In genomic region chr16:57609541-57610401, GRCh38 we compare ENCODE assay signal across 8 cellular contexts. TPM values are rescaled to one million over a fixed set of nuclear protein-coding genes. Genes with fewer than 3 reads are reported as not detected.
DNase-seq lines count a peak whose midpoint lies in the region; ATAC-seq and TF ChIP-seq lines count a peak whose summit lies in the region.

No MANE protein-coding gene starts in this region.

- H3K27me3 ChIP-seq in brain microvascular endothelial cell (replicated peaks): no peaks in the 10 kb centered on the region
- no peaks in the 10 kb centered on the region for H3K27me3 ChIP-seq in MG63

- no peaks in the 10 kb centered on the region for H3K36me3 ChIP-seq in brain microvascular endothelial cell (replicated peaks)
- H3K36me3 ChIP-seq in MG63: no peaks in the 10 kb centered on the region

- no peak overlapping the region for H3K27ac ChIP-seq in brain microvascular endothelial cell

- no peaks in the 10 kb centered on the region for H3K27me3 Mint-ChIP-seq in central memory CD8-positive, alpha-beta T cell
- H3K27me3 Mint-ChIP-seq in natural killer cell (ENCODE audit: low read depth in 2 of 2): no peaks in the 10 kb centered on the region

- H3K9me3 Mint-ChIP-seq in central memory CD8-positive, alpha-beta T cell: no peaks in the 10 kb centered on the region
- H3K9me3 Mint-ChIP-seq in natural killer cell: no peaks in the 10 kb centered on the region

- in situ Hi-C loops in brain microvascular endothelial cell (cut with HindIII; ENCODE audit: low pct_ligation_motif_present, low sequenced_read_pairs): no loop called here

- peak overlapping the region; percentile 92 for H3K27ac Mint-ChIP-seq in central memory CD8-positive, alpha-beta T cell (ENCODE audit: low read depth)
- H3K27ac Mint-ChIP-seq in natural killer cell: peak overlapping the region; percentile 80 to 94

- no peaks in the 10 kb centered on the region for H3K9me3 ChIP-seq in MG63

- peaks cover 2% of the 10 kb centered on the region for H3K36me3 Mint-ChIP-seq in central memory CD8-positive, alpha-beta T cell (ENCODE audit: insufficient read depth)
- no peaks in the 10 kb centered on the region for H3K36me3 Mint-ChIP-seq in natural killer cell

- DNase-seq in NCI-H2107 treated with DMSO at 0.1 percent for 48 hours (lab: John Stamatoyannopoulos, UW; ENCODE audit: unreplicated experiment) (peak; percentile 66), NCI-H2107 (lab: John Stamatoyannopoulos, UW) (no peak), RPMI8226 (peak; percentile 94), natural killer cell (peak; percentile 57), brain microvascular endothelial cell (no peak), MG63 (no peak)
- peak; percentile 36 to 63 for DNase-seq in central memory CD8-positive, alpha-beta T cell (ENCODE audit: low spot score in 2 of 2)

- intact Hi-C loops in natural killer cell (cut with micrococcal nuclease): loop anchor here (2.0 kb wide), 1 partner anchor 17 kb away; no protein-coding TSS in a partner anchor

- TF ChIP-seq CTCF in natural killer cell (IDR thresholded peaks at IDR 0.05) (no peak), brain microvascular endothelial cell (IDR thresholded peaks at IDR 0.05; ENCODE audit: low read depth, low read length, missing control alignments) (no peak)

- H3K4me3 ChIP-seq in brain microvascular endothelial cell (ENCODE audit: low read depth, low read length) (no peak overlapping the region), MG63 (no peak overlapping the region)

- H3K4me1 Mint-ChIP-seq in central memory CD8-positive, alpha-beta T cell: peaks cover 50% of the 10 kb centered on the region
- peaks cover 67 to 73% of the 10 kb centered on the region in 2 donors for H3K4me1 Mint-ChIP-seq in natural killer cell

- H3K4me3 Mint-ChIP-seq in central memory CD8-positive, alpha-beta T cell: peak overlapping the region; percentile 69
- H3K4me3 Mint-ChIP-seq in natural killer cell: peak overlapping the region; percentile 80

- ATAC-seq in HG02884 (IDR thresholded peaks at IDR 0.05; ENCODE audit: unreplicated experiment): peak; percentile 92
- ATAC-seq in central memory CD8-positive, alpha-beta T cell (replicated peaks; ENCODE audit: extremely low read depth, poor library complexity, severe bottlenecking): peak; percentile 99
- peak; percentile 90 to 95 (median 93) for ATAC-seq in natural killer cell

RNA-seq across cellular contexts. Expression of gene ADGRG1, which starts 18.7 kb away (rescaled TPM):
- 100 to 1,000 TPM; 830 to 949 (median 858) TPM for total RNA-seq in natural killer cell
- total RNA-seq in MG63 (2014; rRNA removed; shearing (Covaris generic); ENCODE audit: low replicate concordance): 1.4 and 1.6 TPM in 2 replicates

RNA-seq across cellular contexts. Expression of gene ADGRG3, which starts 58.3 kb away (rescaled TPM):
- total RNA-seq in natural killer cell: 10 to 100 TPM; 16.6 to 57.3 (median 20.7) TPM
- total RNA-seq in MG63 (2014; rRNA removed; shearing (Covaris generic); ENCODE audit: low replicate concordance): not detected in 2 replicates

Comparison
In these comparisons a context has a peak if more than half of its experiments do, and no peak if none do; other contexts are left out.
1. DNase-seq: peak in NCI-H2107 treated with DMSO at 0.1 percent for 48 hours (single experiment), RPMI8226 (single experiment), central memory CD8-positive, alpha-beta T cell (2 of 2) and natural killer cell (single experiment); none in NCI-H2107 (single experiment), brain microvascular endothelial cell (single experiment) and MG63 (single experiment).
2. RNA of gene ADGRG1, which starts 18.7 kb away (total RNA-seq): 830 to 949 TPM in natural killer cell; 1.4 to 1.6 TPM in MG63; every median in the first group is over 100 times any median in the second.
3. RNA of gene ADGRG3, which starts 58.3 kb away (total RNA-seq): 16.6 to 57.3 TPM in natural killer cell; not detected in MG63; every median in the first group is over 10 times any median in the second.
4. Peak in every context shown above with its lines, with median percentiles within 50 percentile points of each other: ATAC-seq.